Comparison of ENCODE assay signal across 14 cellular contexts in the genomic region with DNA sequence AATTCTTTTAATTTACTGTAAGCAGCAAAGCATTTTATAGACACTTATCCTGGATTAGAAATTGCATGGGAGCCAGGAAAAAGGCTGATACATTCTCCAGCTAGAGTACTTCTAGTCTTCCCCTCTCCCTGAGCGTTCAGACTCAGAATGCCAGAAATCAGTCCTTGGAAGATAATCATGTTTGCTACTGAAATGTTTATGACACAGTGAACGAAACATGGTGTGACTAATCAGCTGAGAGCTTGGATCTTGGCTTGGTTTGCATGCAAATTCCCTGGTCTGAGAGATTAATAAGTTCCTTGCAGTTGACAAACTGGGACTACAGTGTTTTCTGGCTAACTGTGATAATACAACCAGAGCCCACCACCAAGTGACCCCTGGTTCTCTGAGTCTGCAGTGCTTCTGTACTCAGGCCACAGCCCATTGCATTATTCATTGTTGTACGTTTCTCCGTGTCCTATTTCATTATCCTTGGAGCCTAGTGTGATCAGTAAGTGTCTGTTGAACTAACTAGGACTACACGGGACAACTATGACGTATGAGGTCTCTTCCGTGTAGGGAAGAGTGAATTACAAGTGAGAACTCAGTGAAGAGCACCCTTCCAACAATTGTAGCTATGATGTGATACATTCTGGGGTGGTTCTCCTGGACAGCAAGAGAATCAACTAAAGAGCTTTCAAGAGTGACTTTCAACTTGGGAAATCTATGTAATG. TPM values are rescaled to one million over a fixed set of nuclear protein-coding genes. Genes with fewer than 3 reads are reported as not detected.
DNase-seq lines count a peak whose midpoint lies in the region; ATAC-seq and TF ChIP-seq lines count a peak whose summit lies in the region.
"Had no signal": no experiment of that assay in that cellular context is flagged by ENCODE, and none has a peak within 500 bp of the region (broad histone marks: within the 10 kb centered on the region; RNA-seq: fewer than 3 reads in every experiment).

No MANE protein-coding gene starts in this region.

- no TSS peak for BruUV-seq in Panc1 (replicated peaks; lab: Mats Ljungman, UMichigan)

- intact Hi-C loops in Panc1 (cut with micrococcal nuclease; ENCODE audit: unreplicated experiment) = no loop called here
- intact Hi-C loops in esophagus muscularis mucosa (cut with DNase I) = loop anchor here (5.0 kb wide), 1 partner anchor 48 kb away; no protein-coding TSS in a partner anchor

- CTCF ChIA-PET in Panc1 (lab: Charles Lee) = interaction anchor here (0.7 to 1.1 kb wide), 2 partner anchors 77 to 332 kb away, joined by 3 read pairs; no protein-coding TSS in a partner anchor

- no peak for TF ChIP-seq POLR2A in esophagus muscularis mucosa (IDR thresholded peaks at IDR 0.05; ENCODE audit: low read depth)

- POLR2A ChIA-PET in Panc1 (lab: Charles Lee) = interaction anchor here (0.5 kb wide), 1 partner anchor 362 kb away, joined by 8 read pairs; no protein-coding TSS in a partner anchor

- H3K9me3 ChIP-seq in Panc1 (ENCODE audit: control insufficient read depth, insufficient read depth, low read depth, low read length) (no peaks in the 10 kb centered on the region), esophagus muscularis mucosa (no peaks in the 10 kb centered on the region), osteoblast (ENCODE audit: low read depth, low read length) (no peaks in the 10 kb centered on the region)
- H3K9me3 ChIP-seq: Caco-2, spleen had no signal

- DNase-seq in AG10803 (ENCODE audit: low read depth) = peak; percentile 93
- DNase-seq in Panc1 (ENCODE audit: low read depth, low spot score) = peak; percentile 30
- no peak for DNase-seq in esophagus muscularis mucosa (ENCODE audit: extremely low spot score)
- DNase-seq in osteoblast (ENCODE audit: insufficient read length, low spot score, missing footprints) = peak; percentile 58
- no peak for DNase-seq in NCI-H2196 treated with DMSO at 0.1 percent for 48 hours (lab: John Stamatoyannopoulos, UW; ENCODE audit: unreplicated experiment)
- no peak for DNase-seq in NCI-H146 (lab: John Stamatoyannopoulos, UW)
- no peak for DNase-seq in RPMI8226
- DNase-seq: activated CD4-positive, alpha-beta T cell treated with anti-CD3 and anti-CD28 coated beads for 1 hour; activated naive CD8-positive, alpha-beta T cell treated with anti-CD3 and anti-CD28 coated beads, Interleukin-2, amount 10 ng/mL, durations not matched to agents 7 days and 5 days; NK-92 treated with Interleukin-12 subunit alpha and Interleukin-12 subunit beta, amount 100 ng/mL, for 24 hours; spleen; stimulated activated naive CD4-positive, alpha-beta T cell treated with Interleukin-2 at 50 U/mL for 16 hours had no signal

- TF ChIP-seq EP300 in esophagus muscularis mucosa (IDR thresholded peaks at IDR 0.05) = no peak

- peaks cover 9% of the 10 kb centered on the region for H3K79me2 ChIP-seq in osteoblast (ENCODE audit: insufficient read depth, low read length)

- H3K27me3 ChIP-seq in Panc1 (ENCODE audit: control insufficient read depth, insufficient read depth, low read length) (no peaks in the 10 kb centered on the region), esophagus muscularis mucosa (no peaks in the 10 kb centered on the region), osteoblast (ENCODE audit: insufficient read depth, low read length) (no peaks in the 10 kb centered on the region)
- H3K27me3 ChIP-seq: spleen had no signal

- 68% methylated on average over 7 of the region's 7 CpGs for WGBS in esophagus muscularis mucosa

- H2AFZ ChIP-seq in osteoblast (ENCODE audit: low read length) = no peak overlapping the region

- in situ Hi-C loops in Panc1 (cut with HindIII; ENCODE audit: low pct_unique_long_range_greater_than_20kb, low sequenced_read_pairs) = no loop called here

- H4K20me1 ChIP-seq in osteoblast (ENCODE audit: insufficient read depth, low read length) = no peaks in the 10 kb centered on the region

- H3K36me3 ChIP-seq in Panc1 (ENCODE audit: control insufficient read depth, insufficient read depth, low read length) (no peaks in the 10 kb centered on the region), esophagus muscularis mucosa (no peaks in the 10 kb centered on the region), osteoblast (ENCODE audit: insufficient read depth, low read length) (no peaks in the 10 kb centered on the region)
- H3K36me3 ChIP-seq: spleen had no signal

- H3K27ac ChIP-seq in Panc1 (ENCODE audit: low read length) = peak overlapping the region; percentile 78
- H3K27ac ChIP-seq in esophagus muscularis mucosa (replicated peaks in 1 of 4) = peak overlapping the region; percentile 67 to 78 (median 76)
- peak overlapping the region; percentile 100 for H3K27ac ChIP-seq in osteoblast (ENCODE audit: low read depth, low read length)

- H3K4me1 ChIP-seq in Panc1 (ENCODE audit: control insufficient read depth, insufficient read depth, low read length) (peaks cover 29% of the 10 kb centered on the region), esophagus muscularis mucosa (peaks cover 17 to 35% (median 32%) of the 10 kb centered on the region in 4 donors), osteoblast (ENCODE audit: insufficient read depth, low read length) (peaks cover 72% of the 10 kb centered on the region)

- TF ChIP-seq CTCF in AG10803 (conservative IDR thresholded peaks at IDR 0.05; ENCODE audit: low read length) (no peak), Panc1 (IDR thresholded peaks at IDR 0.05) (no peak), esophagus muscularis mucosa (IDR thresholded peaks at IDR 0.05) (no peak), osteoblast (IDR thresholded peaks at IDR 0.05; ENCODE audit: extremely low read depth, low read depth, low read length) (no peak)

- H3K4me3 ChIP-seq in AG10803 (ENCODE audit: low read length) (no peak overlapping the region), Panc1 (ENCODE audit: low read depth in 2 of 2, low read length in 2 of 2) (no peak overlapping the region), esophagus muscularis mucosa (no peak overlapping the region), osteoblast (ENCODE audit: insufficient read depth, low read length) (no peak overlapping the region)
- H3K4me3 ChIP-seq: spleen had no signal

- ATAC-seq in Panc1 (peak; percentile 31; the same call in 1 of the 2 replicates), HG03045 (IDR thresholded peaks at IDR 0.05; ENCODE audit: unreplicated experiment) (no peak)

- peak overlapping the region; percentile 97 for H3K4me2 ChIP-seq in osteoblast (ENCODE audit: insufficient read depth, low read length)

RNA-seq across cellular contexts. Expression of a gene that starts 34.6 kb away (rescaled TPM):
- total RNA-seq in Panc1 (2021; ENCODE audit: unreplicated experiment) = 38.3 TPM
- 50.1 TPM for polyA plus RNA-seq in Panc1 (2012; ENCODE audit: insufficient read length)
- total RNA-seq in esophagus muscularis mucosa = 10 to 100 TPM; 27.0 to 43.9 (median 37.3) TPM
- 16.6 and 17.4 TPM in 2 replicates for total RNA-seq in osteoblast

Comparison
In these comparisons a context has a peak if more than half of its experiments do, and no peak if none do; other contexts are left out.
1. DNase-seq: peak in AG10803 (single experiment), Panc1 (single experiment) and osteoblast (single experiment); none in esophagus muscularis mucosa (single experiment), NCI-H2196 treated with DMSO at 0.1 percent for 48 hours (single experiment), NCI-H146 (single experiment) and RPMI8226 (single experiment).
2. Peak in every context shown above with its lines, with median percentiles within 50 percentile points of each other: H3K27ac ChIP-seq.